In genomic region chr13:41193919-41194824, GRCh38 we compare ENCODE assay signal across 8 cellular contexts. TPM values are rescaled to one million over a fixed set of nuclear protein-coding genes. Genes with fewer than 3 reads are reported as not detected.
A peak's percentile ranks its signal among the peaks of the same experiment; 100 is the strongest.
DNase-seq lines count a peak whose midpoint lies in the region; ATAC-seq and TF ChIP-seq lines count a peak whose summit lies in the region.

Gene KBTBD7, minus strand, starts transcription at chr13:41194569. Its CDS starts 312 bp downstream, at chr13:41194257.

- no peak for TF ChIP-seq CTCF in colonic mucosa (IDR thresholded peaks at IDR 0.05)

- DNase-seq in C1 segment of cervical spinal cord (lab: John Stamatoyannopoulos, UW), result peak; percentile 24 to 95 (median 89)
- DNase-seq in NCI-H526 treated with DMSO at 0.1 percent for 48 hours (lab: John Stamatoyannopoulos, UW), result peak; percentile 95
- peak; percentile 96 for DNase-seq in activated CD4-positive, alpha-beta T cell treated with anti-CD3 and anti-CD28 coated beads for 48 hours
- peak; percentile 95 for DNase-seq in colonic mucosa
- peak; percentile 96 for DNase-seq in kidney tubule cell (ENCODE audit: low spot score)
- DNase-seq in stimulated activated CD4-positive, alpha-beta T cell treated with anti-CD3 and anti-CD28 coated beads, Interleukin-1b, Interleukin-23, amount 100 ng/mL, for 1 hour (ENCODE audit: low read depth in 2 of 2), result peak; percentile 65 to 82

- no peaks in the 10 kb centered on the region for H3K4me1 ChIP-seq in colonic mucosa

- H3K9me3 ChIP-seq in colonic mucosa, result no peaks in the 10 kb centered on the region

- intact Hi-C loops in colonic mucosa (cut with DNase I), result no loop called here

- peak within 1 kb of the TSS; percentile 88 for H3K27ac ChIP-seq in colonic mucosa

- H3K9ac ChIP-seq in colonic mucosa (ENCODE audit: low read depth in 2 of 2, low read length in 2 of 2), result peak within 1 kb of the TSS; percentile 61 to 73

- H3K4me3 ChIP-seq in colonic mucosa, result peak within 1 kb of the TSS; percentile 73

- H3K36me3 ChIP-seq in colonic mucosa, result no peaks in the 10 kb centered on the region

- ATAC-seq in GM19351 (IDR thresholded peaks at IDR 0.05; ENCODE audit: unreplicated experiment) (peak; percentile 96), HG03520 (IDR thresholded peaks at IDR 0.05; ENCODE audit: unreplicated experiment) (peak; percentile 96)

- H3K27me3 ChIP-seq in colonic mucosa, result no peaks in the 10 kb centered on the region

RNA-seq across cellular contexts. Expression of gene KBTBD7, which starts in this region (rescaled TPM):
- total RNA-seq in colonic mucosa, result 1 to 10 TPM; 8.0 to 8.1 TPM

Comparison
In these comparisons a context has a peak if more than half of its experiments do, and no peak if none do; other contexts are left out.
1. Peak in every context shown above with its lines: DNase-seq, ATAC-seq, H3K4me3 ChIP-seq and H3K27ac ChIP-seq.